In the genomic region with DNA sequence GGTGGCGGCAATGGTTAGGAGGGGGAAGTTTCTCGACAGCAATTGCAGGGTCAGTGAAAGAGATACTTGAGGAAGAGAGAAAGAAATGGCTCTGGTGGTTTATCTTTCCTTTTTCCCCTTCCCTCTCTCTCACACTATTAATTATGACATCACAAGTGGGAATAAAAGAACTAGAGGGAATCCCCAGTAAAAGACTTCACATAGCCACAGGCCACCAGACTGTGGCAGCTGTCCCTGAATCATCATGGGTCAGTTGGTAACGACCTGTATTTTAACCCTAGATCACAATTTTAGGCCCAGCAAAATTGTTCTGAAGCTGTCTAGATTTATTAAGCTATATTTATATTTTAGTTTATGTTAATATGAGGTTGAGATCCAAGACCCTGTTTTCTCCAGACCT, we compare ENCODE assay signal across 11 cellular contexts. TPM values are rescaled to one million over a fixed set of nuclear protein-coding genes. Genes with fewer than 3 reads are reported as not detected.
DNase-seq lines count a peak whose midpoint lies in the region; ATAC-seq and TF ChIP-seq lines count a peak whose summit lies in the region.
"Had no signal": no experiment of that assay in that cellular context is flagged by ENCODE, and none has a peak within 500 bp of the region (broad histone marks: within the 10 kb centered on the region; RNA-seq: fewer than 3 reads in every experiment).

No MANE protein-coding gene starts in this region.

- peak overlapping the region in 2 of 3 experiments; percentile 47 to 81; a peak in 3 of 7 replicates for H3K27ac Mint-ChIP-seq in H9
- peak overlapping the region; percentile 8 for H3K27ac Mint-ChIP-seq in activated B cell treated with CpG ODN at 0.5 μM for 24 hours
- H3K27ac Mint-ChIP-seq in stimulated activated naive B cell treated with anti-CD40 and anti-IgM and Interleukin-4, amounts not matched to agents 10 μg/mL and 1 μg/mL and 100 μg/mL, for 72 hours = peak overlapping the region; percentile 76
- H3K27ac Mint-ChIP-seq: dendritic cell treated with granulocyte-macrophage colony-stimulating factor and Interleukin-4, amounts not matched to agents 40 ng/mL and 50 ng/mL, for 4 days had no signal

- H3K56ac ChIP-seq in H9 (ENCODE audit: insufficient read length, low read depth, low read length) = no peak overlapping the region

- H3K4me3 Mint-ChIP-seq in H9 (no peak overlapping the region), activated B cell treated with CpG ODN at 0.5 μM for 24 hours (no peak overlapping the region)
- H3K4me3 Mint-ChIP-seq in stimulated activated naive B cell treated with anti-CD40 and anti-IgM and Interleukin-4, amounts not matched to agents 10 μg/mL and 1 μg/mL and 100 μg/mL, for 72 hours = no peak overlapping the region
- H3K4me3 Mint-ChIP-seq: dendritic cell treated with granulocyte-macrophage colony-stimulating factor and Interleukin-4, amounts not matched to agents 40 ng/mL and 50 ng/mL, for 4 days had no signal

- H4K20me1 ChIP-seq in H9 (ENCODE audit: control insufficient read depth, insufficient read depth, insufficient read length) = no peaks in the 10 kb centered on the region

- no peak overlapping the region for H3T11ph ChIP-seq in H9 (ENCODE audit: low read length)

- no peak overlapping the region for H2BK12ac ChIP-seq in H9 (ENCODE audit: insufficient read length, low read depth, low read length)

- H3K23ac ChIP-seq in H9 (ENCODE audit: insufficient read length, low read depth, low read length) = no peak overlapping the region

- peaks cover 0 to 2% (median 0%) of the 10 kb centered on the region in 3 experiments; a peak in 1 of 7 replicates for H3K36me3 Mint-ChIP-seq in H9 (ENCODE audit: insufficient read depth in 1 of 3, low read depth in 3 of 3)
- peaks cover 57% of the 10 kb centered on the region for H3K36me3 Mint-ChIP-seq in activated B cell treated with CpG ODN at 0.5 μM for 24 hours (ENCODE audit: low read depth)
- H3K36me3 Mint-ChIP-seq in stimulated activated naive B cell treated with anti-CD40 and anti-IgM and Interleukin-4, amounts not matched to agents 10 μg/mL and 1 μg/mL and 100 μg/mL, for 72 hours = peaks cover 24 to 34% of the 10 kb centered on the region in 2 donors

- H3K79me2 ChIP-seq in H9 (ENCODE audit: insufficient read depth, low read length) = no peaks in the 10 kb centered on the region; the same call in 1 of the 2 replicates

- H2BK20ac ChIP-seq in H9 (ENCODE audit: low read depth, low read length, poor library complexity, severe bottlenecking) = no peak overlapping the region

- H3K79me1 ChIP-seq in H9 (ENCODE audit: insufficient read depth, low read depth, low read length, poor library complexity, severe bottlenecking) = no peaks in the 10 kb centered on the region

- no peak overlapping the region for H3K14ac ChIP-seq in H9 (ENCODE audit: insufficient read depth, low read length)

- H3K27me3 ChIP-seq in H9 (ENCODE audit: insufficient read depth, low read length) = no peaks in the 10 kb centered on the region

- H3K9me3 Mint-ChIP-seq in H9 (no peaks in the 10 kb centered on the region), activated B cell treated with CpG ODN at 0.5 μM for 24 hours (no peaks in the 10 kb centered on the region)
- no peaks in the 10 kb centered on the region for H3K9me3 Mint-ChIP-seq in stimulated activated naive B cell treated with anti-CD40 and anti-IgM and Interleukin-4, amounts not matched to agents 10 μg/mL and 1 μg/mL and 100 μg/mL, for 72 hours
- H3K9me3 Mint-ChIP-seq: dendritic cell treated with granulocyte-macrophage colony-stimulating factor and Interleukin-4, amounts not matched to agents 40 ng/mL and 50 ng/mL, for 4 days had no signal

- no peak overlapping the region for H3K9ac ChIP-seq in H9 (ENCODE audit: extremely low read depth, insufficient read length, low read length)

- POLR2A ChIA-PET in activated B cell treated with CpG ODN at 0.5 μM for 24 hours (lab: Charles Lee) = interaction anchor here (0.8 to 1.3 kb wide), 3 partner anchors 9 to 113 kb away, joined by 3 read pairs; partner anchors contain the start of gene MBNL1

- H2BK15ac ChIP-seq in H9 (ENCODE audit: low read depth, low read length) = no peak overlapping the region

- TF ChIP-seq CTCF in H9 (conservative IDR thresholded peaks at IDR 0.05) (no peak), activated B cell treated with CpG ODN at 0.5 μM for 24 hours (IDR thresholded peaks at IDR 0.05) (no peak)

- intact Hi-C loops in activated B cell treated with CpG ODN at 0.5 μM for 24 hours (cut with micrococcal nuclease) = loop anchor here (2.0 kb wide), 1 partner anchor 126 kb away; no protein-coding TSS in a partner anchor

- H3K4me2 ChIP-seq in H9 (ENCODE audit: insufficient read depth, insufficient read length, low read length) = no peak overlapping the region

- no peak overlapping the region for H4K8ac ChIP-seq in H9 (replicated peaks; ENCODE audit: insufficient read length, low read depth, low read length)

- no peaks in the 10 kb centered on the region for H3K27me3 Mint-ChIP-seq in H9 (ENCODE audit: low read depth)
- no peaks in the 10 kb centered on the region for H3K27me3 Mint-ChIP-seq in activated B cell treated with CpG ODN at 0.5 μM for 24 hours
- no peaks in the 10 kb centered on the region for H3K27me3 Mint-ChIP-seq in stimulated activated naive B cell treated with anti-CD40 and anti-IgM and Interleukin-4, amounts not matched to agents 10 μg/mL and 1 μg/mL and 100 μg/mL, for 72 hours
- H3K27me3 Mint-ChIP-seq: dendritic cell treated with granulocyte-macrophage colony-stimulating factor and Interleukin-4, amounts not matched to agents 40 ng/mL and 50 ng/mL, for 4 days had no signal

- no peak for DNase-seq in H9
- DNase-seq in activated B cell treated with CpG ODN at 0.5 μM for 24 hours = no peak
- DNase-seq in kidney tubule cell (ENCODE audit: low spot score) = peak; percentile 46
- no peak for DNase-seq in stimulated activated naive B cell treated with anti-CD40 and anti-IgM and Interleukin-4, amounts not matched to agents 10 μg/mL and 1 μg/mL and 100 μg/mL, for 72 hours
- DNase-seq in NCI-H2107 (lab: John Stamatoyannopoulos, UW) = no peak
- DNase-seq: NCI-H1092 treated with DMSO at 0.1 percent for 48 hours; stimulated activated CD4-positive, alpha-beta T cell treated with anti-CD3 and anti-CD28 coated beads, Interleukin-15, amount 100 ng/mL, for 24 hours had no signal

- H3K27ac ChIP-seq in H9 (ENCODE audit: insufficient read length, low read depth, low read length) = no peak overlapping the region

- H2BK120ac ChIP-seq in H9 (ENCODE audit: low read depth, low read length, poor library complexity, severe bottlenecking) = no peak overlapping the region

- peaks cover 13% of the 10 kb centered on the region; the same call in 1 of the 2 replicates for H3K4me1 ChIP-seq in H9 (ENCODE audit: insufficient read depth, low read length)

- ATAC-seq in activated B cell treated with CpG ODN at 0.5 μM for 24 hours (ENCODE audit: low read depth) (no peak), HG03095 (IDR thresholded peaks at IDR 0.05; ENCODE audit: unreplicated experiment) (no peak), GM21360 (IDR thresholded peaks at IDR 0.05; ENCODE audit: unreplicated experiment) (no peak), HG03571 (IDR thresholded peaks at IDR 0.05; ENCODE audit: unreplicated experiment) (no peak)
- peak in 1 of 2 donors; percentile 19 for ATAC-seq in stimulated activated naive B cell treated with anti-CD40 and anti-IgM and Interleukin-4, amounts not matched to agents 10 μg/mL and 1 μg/mL and 100 μg/mL, for 72 hours (replicated peaks)

- WGBS in H9 (ENCODE audit: extremely low coverage, insufficient read length, low lambda C conversion rate) = no CpG with 5 or more reads among the region's 3 CpGs

- H3K23me2 ChIP-seq in H9 (ENCODE audit: insufficient read length, low read depth, low read length, poor library complexity, severe bottlenecking) = no peaks in the 10 kb centered on the region

- H2BK5ac ChIP-seq in H9 (ENCODE audit: insufficient read length, low read length) = no peak overlapping the region

- no peaks in the 10 kb centered on the region for H3K9me3 ChIP-seq in H9 (ENCODE audit: control insufficient read depth, low read depth, low read length)

- H4K5ac ChIP-seq in H9 (ENCODE audit: insufficient read length, low read depth, low read length) = no peak overlapping the region

- H3K18ac ChIP-seq in H9 (ENCODE audit: insufficient read length, low read depth, low read length) = no peak overlapping the region

- no peak overlapping the region for H2AK5ac ChIP-seq in H9 (ENCODE audit: insufficient read length, low read length)

- H3K4me1 Mint-ChIP-seq in H9 (peaks cover 44 to 50% of the 10 kb centered on the region in 2 experiments), activated B cell treated with CpG ODN at 0.5 μM for 24 hours (peaks cover 59% of the 10 kb centered on the region)
- H3K4me1 Mint-ChIP-seq in stimulated activated naive B cell treated with anti-CD40 and anti-IgM and Interleukin-4, amounts not matched to agents 10 μg/mL and 1 μg/mL and 100 μg/mL, for 72 hours = peaks cover 14 to 24% of the 10 kb centered on the region in 2 donors

- no peak overlapping the region for H2AFZ ChIP-seq in H9 (ENCODE audit: low read length)

- no peak overlapping the region for H3K4ac ChIP-seq in H9 (ENCODE audit: low read depth, low read length)

- CTCF ChIA-PET in activated B cell treated with CpG ODN at 0.5 μM for 24 hours (lab: Charles Lee) = no interaction called here

- H4K91ac ChIP-seq in H9 (ENCODE audit: insufficient read length, low read depth, low read length) = no peak overlapping the region

RNA-seq across cellular contexts. Expression of gene MBNL1, which starts 40.3 kb away (rescaled TPM):
- total RNA-seq in H9 (2021) = 14.9 and 15.2 TPM in 2 replicates
- total RNA-seq in activated B cell treated with CpG ODN at 0.5 μM for 24 hours = 489 and 561 TPM in 2 replicates

Comparison
In these comparisons a context has a peak if more than half of its experiments do, and no peak if none do; other contexts are left out.
1. H3K27ac Mint-ChIP-seq: peak in every context shown above with its lines; median percentile 76 in stimulated activated naive B cell treated with anti-CD40 and anti-IgM and Interleukin-4, amounts not matched to agents 10 μg/mL and 1 μg/mL and 100 μg/mL, for 72 hours; 64 in H9; 8 in activated B cell treated with CpG ODN at 0.5 μM for 24 hours.
2. RNA of gene MBNL1, which starts 40.3 kb away (total RNA-seq): 489 to 561 TPM in activated B cell treated with CpG ODN at 0.5 μM for 24 hours; 14.9 to 15.2 TPM in H9; every median in the first group is over 10 times any median in the second.